ENCODE assay signal across 4 cellular contexts in the genomic region with DNA sequence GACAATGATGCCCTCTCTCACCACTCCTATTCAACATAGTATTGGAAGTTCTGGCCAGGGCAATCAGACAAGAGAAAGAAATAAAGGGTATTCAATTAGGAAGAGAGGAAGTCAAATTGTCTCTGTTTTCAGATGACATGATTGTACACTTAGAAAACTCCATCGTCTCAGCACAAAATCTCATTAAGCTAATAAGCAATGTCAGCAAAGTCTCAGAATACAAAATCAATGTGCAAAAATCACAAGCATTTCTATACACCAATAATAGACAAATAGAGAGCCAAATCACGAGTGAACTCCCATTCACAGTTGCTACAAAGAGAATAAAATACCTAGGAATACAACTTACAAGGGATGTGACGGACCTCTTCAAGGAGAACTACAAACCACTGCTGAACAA. TPM values are rescaled to one million over a fixed set of nuclear protein-coding genes. Genes with fewer than 3 reads are reported as not detected.
"Had no signal": no experiment of that assay in that cellular context is flagged by ENCODE, and none has a peak within 500 bp of the region (broad histone marks: within the 10 kb centered on the region; RNA-seq: fewer than 3 reads in every experiment).

No MANE protein-coding gene starts in this region.

RNA-seq across cellular contexts. Expression of a gene that starts 49.1 kb away (rescaled TPM):
- total RNA-seq: HepG2, HT-29, HT1080 had no signal
- polyA plus RNA-seq: HepG2, IgD-negative memory B cell had no signal
